ENCODE assay signal across 7 cellular contexts in genomic region chr16:87963400-87963799, GRCh38. TPM values are rescaled to one million over a fixed set of nuclear protein-coding genes. Genes with fewer than 3 reads are reported as not detected.
DNase-seq lines count a peak whose midpoint lies in the region; ATAC-seq and TF ChIP-seq lines count a peak whose summit lies in the region.

No MANE protein-coding gene starts in this region.

- H3K36me3 ChIP-seq in SK-N-SH (replicated peaks in 1 of 2; ENCODE audit: control insufficient read depth in 1 of 2, insufficient read depth in 2 of 2, low read length in 1 of 2): no peaks in the 10 kb centered on the region
- H3K36me3 ChIP-seq in suprapubic skin: no peaks in the 10 kb centered on the region
- H3K36me3 ChIP-seq in H7 (replicated peaks; ENCODE audit: control insufficient read depth, insufficient read depth, low read length): no peaks in the 10 kb centered on the region; the same call in 1 of the 2 replicates

- peak overlapping the region; percentile 2; the same call in 1 of the 2 replicates for H3K9ac ChIP-seq in SK-N-SH

- POLR2A ChIA-PET in SK-N-SH (lab: Yijun Ruan, JAX): no interaction called here

- peaks cover 49% of the 10 kb centered on the region for H3K4me1 Mint-ChIP-seq in memory B cell

- CTCF ChIA-PET in SK-N-SH (lab: Yijun Ruan, JAX): no interaction called here

- TF ChIP-seq CTCF in SK-N-SH (IDR thresholded peaks at IDR 0.05) (no peak), suprapubic skin (IDR thresholded peaks at IDR 0.05) (no peak)

- no peaks in the 10 kb centered on the region for H3K9me3 ChIP-seq in SK-N-SH
- no peaks in the 10 kb centered on the region for H3K9me3 ChIP-seq in suprapubic skin

- peak; percentile 97 to 98 for ATAC-seq in activated naive CD4-positive, alpha-beta T cell treated with anti-CD3 and anti-CD28 coated beads, Interleukin-2, amount 50 U/mL, for 72 hours
- ATAC-seq in memory B cell (ENCODE audit: low read depth): peak; percentile 32

- no peak overlapping the region for H3K4me3 Mint-ChIP-seq in memory B cell

- H3K9me2 ChIP-seq in SK-N-SH: no peaks in the 10 kb centered on the region

- TF ChIP-seq EP300 in SK-N-SH (IDR thresholded peaks at IDR 0.05; ENCODE audit: borderline replicate concordance in 1 of 2, low read depth in 1 of 2, low read length in 1 of 2): no peak
- no peak for TF ChIP-seq EP300 in suprapubic skin (IDR thresholded peaks at IDR 0.05)

- WGBS in SK-N-SH (ENCODE audit: low lambda C conversion rate): 48% methylated on average over 9 of the region's 9 CpGs
- 64% methylated on average over 5 of the region's 9 CpGs for WGBS in suprapubic skin

- no peak for TF ChIP-seq RAD21 in SK-N-SH (IDR thresholded peaks at IDR 0.05; ENCODE audit: low read length)

- no peaks in the 10 kb centered on the region for H3K27me3 Mint-ChIP-seq in memory B cell

- DNase-seq in SK-N-SH: no peak
- DNase-seq in activated naive CD4-positive, alpha-beta T cell treated with anti-CD3 and anti-CD28 coated beads, Interleukin-2, amount 50 U/mL, for 72 hours (ENCODE audit: low spot score in 2 of 2): peak; percentile 58 to 80
- no peak for DNase-seq in memory B cell (ENCODE audit: low spot score in 2 of 2)
- DNase-seq in suprapubic skin (ENCODE audit: low spot score in 2 of 2): no peak
- no peak for DNase-seq in NCI-H1092 (lab: John Stamatoyannopoulos, UW)
- no peak for DNase-seq in NCI-H2029 (lab: John Stamatoyannopoulos, UW)
- no peak for DNase-seq in H7

- H3K27ac ChIP-seq in SK-N-SH (ENCODE audit: low read depth in 2 of 2, low read length in 1 of 2) (peak overlapping the region; percentile 34 to 71; a peak in 3 of 4 replicates), suprapubic skin (peak overlapping the region; percentile 49)

- peak overlapping the region; percentile 61 for H3K4me2 ChIP-seq in SK-N-SH

- peak overlapping the region; percentile 96 for H3K27ac Mint-ChIP-seq in activated naive CD4-positive, alpha-beta T cell treated with anti-CD3 and anti-CD28 coated beads, Interleukin-2, amount 50 U/mL, for 72 hours
- H3K27ac Mint-ChIP-seq in memory B cell: peak overlapping the region; percentile 52

- no peak overlapping the region for H3K4me3 ChIP-seq in SK-N-SH (ENCODE audit: low read depth in 2 of 2, low read length in 1 of 2)
- H3K4me3 ChIP-seq in suprapubic skin: no peak overlapping the region
- no peak overlapping the region for H3K4me3 ChIP-seq in H7 (ENCODE audit: insufficient read depth, low read depth, low read length)

- peaks cover 14% of the 10 kb centered on the region for H3F3A ChIP-seq in SK-N-SH (replicated peaks; ENCODE audit: insufficient read depth)

- H2AFZ ChIP-seq in SK-N-SH (ENCODE audit: low read depth): peak overlapping the region; percentile 42; the same call in 1 of the 2 replicates

- no peak for TF ChIP-seq POLR2A in suprapubic skin (IDR thresholded peaks at IDR 0.05)

- H3K27me3 ChIP-seq in SK-N-SH (ENCODE audit: insufficient read depth) (no peaks in the 10 kb centered on the region), suprapubic skin (no peaks in the 10 kb centered on the region), H7 (ENCODE audit: control insufficient read depth, insufficient read depth, low read length) (no peaks in the 10 kb centered on the region)

- H3K36me3 Mint-ChIP-seq in activated naive CD4-positive, alpha-beta T cell treated with anti-CD3 and anti-CD28 coated beads, Interleukin-2, amount 50 U/mL, for 72 hours: peaks cover 0 to 1% of the 10 kb centered on the region in 2 donors
- H3K36me3 Mint-ChIP-seq in memory B cell: peaks cover 12% of the 10 kb centered on the region

- no peaks in the 10 kb centered on the region for H3K9me3 Mint-ChIP-seq in activated naive CD4-positive, alpha-beta T cell treated with anti-CD3 and anti-CD28 coated beads, Interleukin-2, amount 50 U/mL, for 72 hours
- H3K9me3 Mint-ChIP-seq in memory B cell: no peaks in the 10 kb centered on the region

- no peaks in the 10 kb centered on the region for H4K20me1 ChIP-seq in SK-N-SH (ENCODE audit: insufficient read depth)

- H3K4me1 ChIP-seq in SK-N-SH (ENCODE audit: control insufficient read depth in 1 of 2, insufficient read depth in 2 of 2, low read depth in 1 of 2, low read length in 1 of 2) (peaks cover 13 to 35% of the 10 kb centered on the region in 2 experiments; a peak in 2 of 4 replicates), suprapubic skin (peaks cover 37% of the 10 kb centered on the region)

- peaks cover 70% of the 10 kb centered on the region for H3K79me2 ChIP-seq in SK-N-SH (ENCODE audit: insufficient read depth)

TF ChIP-seq in SK-N-SH, 30 proteins besides CTCF, POLR2A, EP300 and RAD21:
- TF ChIP-seq, protein P1, sequence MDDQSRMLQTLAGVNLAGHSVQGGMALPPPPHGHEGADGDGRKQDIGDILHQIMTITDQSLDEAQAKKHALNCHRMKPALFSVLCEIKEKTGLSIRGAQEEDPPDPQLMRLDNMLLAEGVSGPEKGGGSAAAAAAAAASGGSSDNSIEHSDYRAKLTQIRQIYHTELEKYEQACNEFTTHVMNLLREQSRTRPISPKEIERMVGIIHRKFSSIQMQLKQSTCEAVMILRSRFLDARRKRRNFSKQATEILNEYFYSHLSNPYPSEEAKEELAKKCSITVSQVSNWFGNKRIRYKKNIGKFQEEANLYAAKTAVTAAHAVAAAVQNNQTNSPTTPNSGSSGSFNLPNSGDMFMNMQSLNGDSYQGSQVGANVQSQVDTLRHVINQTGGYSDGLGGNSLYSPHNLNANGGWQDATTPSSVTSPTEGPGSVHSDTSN (IDR thresholded peaks at IDR 0.05): no peak
- TF ChIP-seq RXRA (IDR thresholded peaks at IDR 0.05; ENCODE audit: borderline replicate concordance, low read depth) (no peak), IRF3 (IDR thresholded peaks at IDR 0.05; ENCODE audit: low read depth, low read length) (no peak), TAF1 (IDR thresholded peaks at IDR 0.05; ENCODE audit: borderline replicate concordance, low read depth, low read length) (no peak), TCF12 (IDR thresholded peaks at IDR 0.05) (peak; percentile 38; the same call in 1 of the 2 replicates)

RNA-seq across cellular contexts. Expression of gene BANP, which starts 12.2 kb away (rescaled TPM):
- 15.0 and 16.8 TPM in 2 replicates for polyA plus RNA-seq in SK-N-SH (2012; rRNA removed)
- 9.8 and 11.1 TPM in 2 replicates for polyA plus RNA-seq in SK-N-SH (2012; cell fraction: cytosol; rRNA removed)
- polyA plus RNA-seq in SK-N-SH (2012; cell fraction: nucleus; rRNA removed): 42.8 and 46.7 TPM in 2 replicates
- total RNA-seq in activated naive CD4-positive, alpha-beta T cell treated with anti-CD3 and anti-CD28 coated beads, Interleukin-2, amount 50 U/mL, for 72 hours: 10 to 100 TPM; 44.6 to 46.8 TPM
- 10 to 100 TPM; 24.9 to 40.1 (median 26.5) TPM for total RNA-seq in suprapubic skin
- total RNA-seq in H7 (2014; rRNA removed; shearing (Covaris generic)): 37.3 and 39.3 TPM in 2 replicates

RNA-seq across cellular contexts. Expression of gene CA5A, which starts 27.1 kb away (rescaled TPM):
- polyA plus RNA-seq in SK-N-SH (2012; rRNA removed): not detected in 2 replicates
- polyA plus RNA-seq in SK-N-SH (2012; cell fraction: cytosol; rRNA removed): not detected in 2 replicates
- not detected in 2 replicates for polyA plus RNA-seq in SK-N-SH (2012; cell fraction: nucleus; rRNA removed)
- not detected for total RNA-seq in activated naive CD4-positive, alpha-beta T cell treated with anti-CD3 and anti-CD28 coated beads, Interleukin-2, amount 50 U/mL, for 72 hours
- total RNA-seq in suprapubic skin: not detected
- not detected in 2 replicates for total RNA-seq in H7 (2014; rRNA removed; shearing (Covaris generic))

Comparison
In these comparisons a context has a peak if more than half of its experiments do, and no peak if none do; other contexts are left out.
1. DNase-seq: peak in activated naive CD4-positive, alpha-beta T cell treated with anti-CD3 and anti-CD28 coated beads, Interleukin-2, amount 50 U/mL, for 72 hours (2 of 2); none in SK-N-SH (single experiment), memory B cell (0 of 2), suprapubic skin (0 of 2), NCI-H1092 (single experiment), NCI-H2029 (single experiment) and H7 (single experiment).